In genomic region chrX:69630147-69630546, GRCh38 we compare ENCODE assay signal across 7 cellular contexts. TPM values are rescaled to one million over a fixed set of nuclear protein-coding genes. Genes with fewer than 3 reads are reported as not detected.
"Had no signal": no experiment of that assay in that cellular context is flagged by ENCODE, and none has a peak within 500 bp of the region (broad histone marks: within the 10 kb centered on the region; RNA-seq: fewer than 3 reads in every experiment).

No MANE protein-coding gene starts in this region.

- H3K4me3 Mint-ChIP-seq: IgD-negative memory B cell had no signal

- H3K4me3 ChIP-seq: K562 had no signal

- H3K4me1 Mint-ChIP-seq: IgD-negative memory B cell had no signal

- ATAC-seq: HepG2, K562 had no signal

- DNase-seq: IMR-90, KBM-7 had no signal

- FAIRE-seq: HepG2, HTR-8/SVneo, K562 had no signal

- H3K27ac ChIP-seq: HL-60 had no signal

- H3K27ac Mint-ChIP-seq: IgD-negative memory B cell had no signal

RNA-seq across cellular contexts. Expression of gene EDA, which starts 14.2 kb away (rescaled TPM):
- polyA plus RNA-seq: IgD-negative memory B cell, IMR-90 had no signal
